In the genomic region with DNA sequence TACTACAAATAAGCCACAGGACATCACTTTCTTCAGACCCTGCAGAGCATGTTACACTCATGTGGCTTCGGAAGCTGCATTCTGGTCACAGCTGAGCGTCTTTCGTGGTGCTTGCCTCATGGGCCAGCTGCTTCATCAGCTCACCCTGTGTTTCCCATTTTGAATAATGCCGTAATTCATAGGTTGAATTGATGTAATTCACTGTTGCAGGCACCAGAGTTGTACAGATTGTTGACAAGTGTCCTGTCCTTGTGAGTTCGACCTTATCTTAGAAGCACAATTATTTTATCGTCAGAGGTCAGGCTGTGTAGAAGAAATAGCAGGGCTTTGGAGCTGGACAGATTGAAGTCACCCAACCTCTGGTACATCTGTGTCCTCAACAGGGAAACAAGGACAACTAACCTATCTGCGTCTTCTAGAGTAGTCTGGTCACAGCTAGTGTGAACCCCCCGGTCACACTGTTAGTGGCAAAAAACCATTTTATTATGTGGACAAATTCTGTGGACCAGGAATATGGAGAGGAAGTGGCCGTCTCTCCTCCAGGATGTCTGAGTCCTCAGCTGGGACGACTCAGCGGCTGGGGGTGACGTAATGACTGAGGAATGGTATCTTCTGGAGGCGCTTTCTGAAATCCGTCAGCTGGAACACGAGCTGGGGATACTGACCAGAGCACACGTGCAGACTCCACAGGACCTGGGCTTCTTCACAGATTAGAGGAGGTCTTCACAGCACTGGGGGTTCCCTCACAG, we compare ENCODE assay signal across 10 cellular contexts. TPM values are rescaled to one million over a fixed set of nuclear protein-coding genes. Genes with fewer than 3 reads are reported as not detected.
A peak's percentile ranks its signal among the peaks of the same experiment; 100 is the strongest.
DNase-seq lines count a peak whose midpoint lies in the region; ATAC-seq and TF ChIP-seq lines count a peak whose summit lies in the region.
"Had no signal": no experiment of that assay in that cellular context is flagged by ENCODE, and none has a peak within 500 bp of the region (broad histone marks: within the 10 kb centered on the region; RNA-seq: fewer than 3 reads in every experiment).

No MANE protein-coding gene starts in this region.

- H3K4me3 ChIP-seq in ACC112 (ENCODE audit: low read depth, low read length): no peak overlapping the region
- H3K4me3 ChIP-seq in NB4 (ENCODE audit: low read depth, low read length): no peak overlapping the region
- H3K4me3 ChIP-seq in naive thymus-derived CD4-positive, alpha-beta T cell (ENCODE audit: low read length): no peak overlapping the region
- H3K4me3 ChIP-seq: Peyer's patch had no signal

- H3K27me3 Mint-ChIP-seq in endothelial cell (ENCODE audit: unreplicated experiment): peaks cover 3% of the 10 kb centered on the region
- H3K27me3 Mint-ChIP-seq in naive thymus-derived CD4-positive, alpha-beta T cell: no peaks in the 10 kb centered on the region

- CTCF ChIA-PET in naive thymus-derived CD4-positive, alpha-beta T cell (lab: Charles Lee): no interaction called here

- H3K79me2 ChIP-seq in ACC112 (ENCODE audit: control insufficient read depth, insufficient read depth, low read length, unreplicated experiment): peaks cover 9% of the 10 kb centered on the region

- peaks cover 2% of the 10 kb centered on the region; the same call in 1 of the 2 replicates for H3K36me3 ChIP-seq in ACC112 (ENCODE audit: insufficient read depth, low read length)
- no peaks in the 10 kb centered on the region for H3K36me3 ChIP-seq in naive thymus-derived CD4-positive, alpha-beta T cell (ENCODE audit: control insufficient read depth in 2 of 3, insufficient read depth in 3 of 3, low read length in 3 of 3)
- H3K36me3 ChIP-seq: Peyer's patch had no signal

- H3K36me3 Mint-ChIP-seq in endothelial cell (ENCODE audit: low read depth, unreplicated experiment): peaks cover under 1% of the 10 kb centered on the region
- H3K36me3 Mint-ChIP-seq in naive thymus-derived CD4-positive, alpha-beta T cell: peaks cover 0 to 3% (median 0%) of the 10 kb centered on the region in 5 donors

- H3K4me1 Mint-ChIP-seq in endothelial cell (ENCODE audit: unreplicated experiment): peaks cover 16% of the 10 kb centered on the region
- H3K4me1 Mint-ChIP-seq in naive thymus-derived CD4-positive, alpha-beta T cell: peaks cover 0 to 17% (median 7%) of the 10 kb centered on the region in 7 donors

- DNase-seq in NB4 (ENCODE audit: low read depth): peak; percentile 57
- peak; percentile 23 for DNase-seq in endothelial cell (ENCODE audit: low spot score)
- DNase-seq in mucosa of gallbladder (ENCODE audit: low spot score): peak; percentile 80
- no peak for DNase-seq in cortex of kidney (lab: John Stamatoyannopoulos, UW)
- no peak for DNase-seq in naive thymus-derived CD4-positive, alpha-beta T cell
- DNase-seq in GF-D8 (lab: John Stamatoyannopoulos, UW): no peak

- no peak for TF ChIP-seq POLR2A in NB4 (IDR thresholded peaks at IDR 0.05; ENCODE audit: extremely low read depth, insufficient read length)

- peak overlapping the region; percentile 32 for H2AFZ ChIP-seq in ACC112 (ENCODE audit: low read length, unreplicated experiment)

- H3K9me3 ChIP-seq in naive thymus-derived CD4-positive, alpha-beta T cell (ENCODE audit: control insufficient read depth in 2 of 3, low read length in 3 of 3): no peaks in the 10 kb centered on the region
- H3K9me3 ChIP-seq: Peyer's patch had no signal

- H3K4me1 ChIP-seq in ACC112 (ENCODE audit: control insufficient read depth, insufficient read depth, low read length, unreplicated experiment): peaks cover 16% of the 10 kb centered on the region
- H3K4me1 ChIP-seq in naive thymus-derived CD4-positive, alpha-beta T cell (ENCODE audit: control insufficient read depth in 2 of 2, insufficient read depth in 2 of 2, low read length in 2 of 2): no peaks in the 10 kb centered on the region
- H3K4me1 ChIP-seq: Peyer's patch had no signal

- H3K27me3 ChIP-seq in ACC112 (ENCODE audit: insufficient read depth, low read length): no peaks in the 10 kb centered on the region
- H3K27me3 ChIP-seq in naive thymus-derived CD4-positive, alpha-beta T cell (ENCODE audit: control insufficient read depth in 2 of 2, insufficient read depth in 2 of 2, low read length in 2 of 2): no peaks in the 10 kb centered on the region
- H3K27me3 ChIP-seq: Peyer's patch had no signal

- H3K27ac Mint-ChIP-seq in endothelial cell (ENCODE audit: unreplicated experiment): peak overlapping the region; percentile 80
- H3K27ac Mint-ChIP-seq in naive thymus-derived CD4-positive, alpha-beta T cell: peak overlapping the region in 2 of 9 donors; percentile 15 to 22

- intact Hi-C loops in naive thymus-derived CD4-positive, alpha-beta T cell (cut with micrococcal nuclease): no loop called here

- no peak overlapping the region for H3K4me3 Mint-ChIP-seq in endothelial cell (ENCODE audit: unreplicated experiment)
- H3K4me3 Mint-ChIP-seq in naive thymus-derived CD4-positive, alpha-beta T cell: no peak overlapping the region
- H3K4me3 Mint-ChIP-seq: CD14-positive monocyte had no signal

- H3K27ac ChIP-seq in ACC112 (ENCODE audit: low read depth, low read length): peak overlapping the region; percentile 32; the same call in 1 of the 2 replicates
- no peak overlapping the region for H3K27ac ChIP-seq in naive thymus-derived CD4-positive, alpha-beta T cell (ENCODE audit: low read depth, low read length)

- ATAC-seq in HG02981 (IDR thresholded peaks at IDR 0.05; ENCODE audit: unreplicated experiment): no peak
- ATAC-seq in naive thymus-derived CD4-positive, alpha-beta T cell: no peak

- TF ChIP-seq CTCF in NB4 (IDR thresholded peaks at IDR 0.05; ENCODE audit: low read depth, low read length) (no peak), endothelial cell (IDR thresholded peaks at IDR 0.05; ENCODE audit: unreplicated experiment) (no peak)

- POLR2A ChIA-PET in naive thymus-derived CD4-positive, alpha-beta T cell (lab: Charles Lee): no interaction called here

- H3K9me3 Mint-ChIP-seq in endothelial cell (ENCODE audit: unreplicated experiment): no peaks in the 10 kb centered on the region
- H3K9me3 Mint-ChIP-seq in naive thymus-derived CD4-positive, alpha-beta T cell: no peaks in the 10 kb centered on the region

RNA-seq across cellular contexts. Expression of a gene that starts 17.8 kb away (rescaled TPM):
- total RNA-seq in endothelial cell (ENCODE audit: unreplicated experiment): 8.2 TPM
- 21.7 TPM for total RNA-seq in mucosa of gallbladder
- total RNA-seq in naive thymus-derived CD4-positive, alpha-beta T cell: 10 to 100 TPM; 14.7 to 24.7 (median 20.8) TPM
- polyA plus RNA-seq in naive thymus-derived CD4-positive, alpha-beta T cell: 10 to 100 TPM; 14.7 to 14.9 TPM

Comparison
In these comparisons a context has a peak if more than half of its experiments do, and no peak if none do; other contexts are left out.
1. DNase-seq: peak in NB4 (single experiment), endothelial cell (single experiment) and mucosa of gallbladder (single experiment); none in cortex of kidney (single experiment), naive thymus-derived CD4-positive, alpha-beta T cell (0 of 9) and GF-D8 (single experiment).